In the genomic region with DNA sequence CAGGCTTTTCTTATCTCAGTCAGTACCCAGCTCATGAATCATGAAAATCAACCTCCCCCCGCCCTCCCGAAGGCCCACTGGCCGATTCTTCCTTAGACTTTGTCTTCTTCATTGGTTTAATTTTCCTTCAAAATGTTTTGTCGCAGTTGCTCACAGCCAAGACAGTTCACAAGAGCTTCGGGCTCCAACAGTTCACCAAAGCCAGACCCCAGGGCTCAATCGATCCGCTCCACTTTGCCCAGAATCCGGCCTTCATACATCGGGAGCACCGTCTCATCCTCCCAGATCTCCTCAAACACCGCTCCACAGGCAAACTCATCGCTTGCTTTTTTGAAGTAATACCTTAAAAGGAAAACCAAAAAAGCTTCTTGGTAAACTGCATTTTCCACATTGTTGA, we compare ENCODE assay signal across 1 cellular context.
TF ChIP-seq lines count a peak whose summit lies in the region.

No MANE protein-coding gene starts in this region.

TF ChIP-seq in WTC11, 78 proteins besides CTCF, POLR2A, EP300 and RAD21:
- TF ChIP-seq AR (CRISPR knock-in tag; IDR thresholded peaks at IDR 0.05) (no peak), E2F5 (CRISPR knock-in tag; IDR thresholded peaks at IDR 0.05) (no peak), ZNF416 (CRISPR knock-in tag; IDR thresholded peaks at IDR 0.05) (no peak), ZBTB21 (CRISPR knock-in tag; IDR thresholded peaks at IDR 0.05; ENCODE audit: borderline replicate concordance) (no peak), TP53 (CRISPR knock-in tag; IDR thresholded peaks at IDR 0.05) (no peak), HMGA2 (CRISPR knock-in tag; IDR thresholded peaks at IDR 0.05) (no peak), TCF7 (CRISPR knock-in tag; IDR thresholded peaks at IDR 0.05; ENCODE audit: low read depth) (no peak), AFF4 (CRISPR knock-in tag; IDR thresholded peaks at IDR 0.05; ENCODE audit: borderline replicate concordance) (no peak), ZNF219 (CRISPR knock-in tag; IDR thresholded peaks at IDR 0.05; ENCODE audit: borderline replicate concordance) (no peak), RORB (CRISPR knock-in tag; IDR thresholded peaks at IDR 0.05) (no peak)
- TF ChIP-seq, protein P1, sequence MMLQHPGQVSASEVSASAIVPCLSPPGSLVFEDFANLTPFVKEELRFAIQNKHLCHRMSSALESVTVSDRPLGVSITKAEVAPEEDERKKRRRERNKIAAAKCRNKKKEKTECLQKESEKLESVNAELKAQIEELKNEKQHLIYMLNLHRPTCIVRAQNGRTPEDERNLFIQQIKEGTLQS (CRISPR knock-in tag; conservative IDR thresholded peaks at IDR 0.05) = no peak
- TF ChIP-seq, protein P2, sequence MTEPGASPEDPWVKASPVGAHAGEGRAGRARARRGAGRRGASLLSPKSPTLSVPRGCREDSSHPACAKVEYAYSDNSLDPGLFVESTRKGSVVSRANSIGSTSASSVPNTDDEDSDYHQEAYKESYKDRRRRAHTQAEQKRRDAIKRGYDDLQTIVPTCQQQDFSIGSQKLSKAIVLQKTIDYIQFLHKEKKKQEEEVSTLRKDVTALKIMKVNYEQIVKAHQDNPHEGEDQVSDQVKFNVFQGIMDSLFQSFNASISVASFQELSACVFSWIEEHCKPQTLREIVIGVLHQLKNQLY (CRISPR knock-in tag; IDR thresholded peaks at IDR 0.05) = no peak
- TF ChIP-seq, protein P3, sequence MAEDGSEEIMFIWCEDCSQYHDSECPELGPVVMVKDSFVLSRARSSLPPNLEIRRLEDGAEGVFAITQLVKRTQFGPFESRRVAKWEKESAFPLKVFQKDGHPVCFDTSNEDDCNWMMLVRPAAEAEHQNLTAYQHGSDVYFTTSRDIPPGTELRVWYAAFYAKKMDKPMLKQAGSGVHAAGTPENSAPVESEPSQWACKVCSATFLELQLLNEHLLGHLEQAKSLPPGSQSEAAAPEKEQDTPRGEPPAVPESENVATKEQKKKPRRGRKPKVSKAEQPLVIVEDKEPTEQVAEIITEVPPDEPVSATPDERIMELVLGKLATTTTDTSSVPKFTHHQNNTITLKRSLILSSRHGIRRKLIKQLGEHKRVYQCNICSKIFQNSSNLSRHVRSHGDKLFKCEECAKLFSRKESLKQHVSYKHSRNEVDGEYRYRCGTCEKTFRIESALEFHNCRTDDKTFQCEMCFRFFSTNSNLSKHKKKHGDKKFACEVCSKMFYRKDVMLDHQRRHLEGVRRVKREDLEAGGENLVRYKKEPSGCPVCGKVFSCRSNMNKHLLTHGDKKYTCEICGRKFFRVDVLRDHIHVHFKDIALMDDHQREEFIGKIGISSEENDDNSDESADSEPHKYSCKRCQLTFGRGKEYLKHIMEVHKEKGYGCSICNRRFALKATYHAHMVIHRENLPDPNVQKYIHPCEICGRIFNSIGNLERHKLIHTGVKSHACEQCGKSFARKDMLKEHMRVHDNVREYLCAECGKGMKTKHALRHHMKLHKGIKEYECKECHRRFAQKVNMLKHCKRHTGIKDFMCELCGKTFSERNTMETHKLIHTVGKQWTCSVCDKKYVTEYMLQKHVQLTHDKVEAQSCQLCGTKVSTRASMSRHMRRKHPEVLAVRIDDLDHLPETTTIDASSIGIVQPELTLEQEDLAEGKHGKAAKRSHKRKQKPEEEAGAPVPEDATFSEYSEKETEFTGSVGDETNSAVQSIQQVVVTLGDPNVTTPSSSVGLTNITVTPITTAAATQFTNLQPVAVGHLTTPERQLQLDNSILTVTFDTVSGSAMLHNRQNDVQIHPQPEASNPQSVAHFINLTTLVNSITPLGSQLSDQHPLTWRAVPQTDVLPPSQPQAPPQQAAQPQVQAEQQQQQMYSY (CRISPR knock-in tag; IDR thresholded peaks at IDR 0.05) = no peak
- TF ChIP-seq, protein P4, sequence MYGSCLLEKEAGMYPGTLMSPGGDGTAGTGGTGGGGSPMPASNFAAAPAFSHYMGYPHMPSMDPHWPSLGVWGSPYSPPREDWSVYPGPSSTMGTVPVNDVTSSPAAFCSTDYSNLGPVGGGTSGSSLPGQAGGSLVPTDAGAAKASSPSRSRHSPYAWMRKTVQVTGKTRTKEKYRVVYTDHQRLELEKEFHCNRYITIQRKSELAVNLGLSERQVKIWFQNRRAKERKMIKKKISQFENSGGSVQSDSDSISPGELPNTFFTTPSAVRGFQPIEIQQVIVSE (CRISPR knock-in tag; IDR thresholded peaks at IDR 0.05; ENCODE audit: borderline replicate concordance) = no peak
- TF ChIP-seq, protein P5, sequence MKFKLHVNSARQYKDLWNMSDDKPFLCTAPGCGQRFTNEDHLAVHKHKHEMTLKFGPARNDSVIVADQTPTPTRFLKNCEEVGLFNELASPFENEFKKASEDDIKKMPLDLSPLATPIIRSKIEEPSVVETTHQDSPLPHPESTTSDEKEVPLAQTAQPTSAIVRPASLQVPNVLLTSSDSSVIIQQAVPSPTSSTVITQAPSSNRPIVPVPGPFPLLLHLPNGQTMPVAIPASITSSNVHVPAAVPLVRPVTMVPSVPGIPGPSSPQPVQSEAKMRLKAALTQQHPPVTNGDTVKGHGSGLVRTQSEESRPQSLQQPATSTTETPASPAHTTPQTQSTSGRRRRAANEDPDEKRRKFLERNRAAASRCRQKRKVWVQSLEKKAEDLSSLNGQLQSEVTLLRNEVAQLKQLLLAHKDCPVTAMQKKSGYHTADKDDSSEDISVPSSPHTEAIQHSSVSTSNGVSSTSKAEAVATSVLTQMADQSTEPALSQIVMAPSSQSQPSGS (CRISPR knock-in tag; IDR thresholded peaks at IDR 0.05; ENCODE audit: borderline replicate concordance, low read depth) = no peak
- TF ChIP-seq, protein P6, sequence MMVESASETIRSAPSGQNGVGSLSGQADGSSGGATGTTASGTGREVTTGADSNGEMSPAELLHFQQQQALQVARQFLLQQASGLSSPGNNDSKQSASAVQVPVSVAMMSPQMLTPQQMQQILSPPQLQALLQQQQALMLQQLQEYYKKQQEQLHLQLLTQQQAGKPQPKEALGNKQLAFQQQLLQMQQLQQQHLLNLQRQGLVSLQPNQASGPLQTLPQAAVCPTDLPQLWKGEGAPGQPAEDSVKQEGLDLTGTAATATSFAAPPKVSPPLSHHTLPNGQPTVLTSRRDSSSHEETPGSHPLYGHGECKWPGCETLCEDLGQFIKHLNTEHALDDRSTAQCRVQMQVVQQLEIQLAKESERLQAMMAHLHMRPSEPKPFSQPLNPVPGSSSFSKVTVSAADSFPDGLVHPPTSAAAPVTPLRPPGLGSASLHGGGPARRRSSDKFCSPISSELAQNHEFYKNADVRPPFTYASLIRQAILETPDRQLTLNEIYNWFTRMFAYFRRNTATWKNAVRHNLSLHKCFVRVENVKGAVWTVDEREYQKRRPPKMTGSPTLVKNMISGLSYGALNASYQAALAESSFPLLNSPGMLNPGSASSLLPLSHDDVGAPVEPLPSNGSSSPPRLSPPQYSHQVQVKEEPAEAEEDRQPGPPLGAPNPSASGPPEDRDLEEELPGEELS (CRISPR knock-in tag; IDR thresholded peaks at IDR 0.05) = no peak
